ENCODE assay signal across 9 cellular contexts in the genomic region with DNA sequence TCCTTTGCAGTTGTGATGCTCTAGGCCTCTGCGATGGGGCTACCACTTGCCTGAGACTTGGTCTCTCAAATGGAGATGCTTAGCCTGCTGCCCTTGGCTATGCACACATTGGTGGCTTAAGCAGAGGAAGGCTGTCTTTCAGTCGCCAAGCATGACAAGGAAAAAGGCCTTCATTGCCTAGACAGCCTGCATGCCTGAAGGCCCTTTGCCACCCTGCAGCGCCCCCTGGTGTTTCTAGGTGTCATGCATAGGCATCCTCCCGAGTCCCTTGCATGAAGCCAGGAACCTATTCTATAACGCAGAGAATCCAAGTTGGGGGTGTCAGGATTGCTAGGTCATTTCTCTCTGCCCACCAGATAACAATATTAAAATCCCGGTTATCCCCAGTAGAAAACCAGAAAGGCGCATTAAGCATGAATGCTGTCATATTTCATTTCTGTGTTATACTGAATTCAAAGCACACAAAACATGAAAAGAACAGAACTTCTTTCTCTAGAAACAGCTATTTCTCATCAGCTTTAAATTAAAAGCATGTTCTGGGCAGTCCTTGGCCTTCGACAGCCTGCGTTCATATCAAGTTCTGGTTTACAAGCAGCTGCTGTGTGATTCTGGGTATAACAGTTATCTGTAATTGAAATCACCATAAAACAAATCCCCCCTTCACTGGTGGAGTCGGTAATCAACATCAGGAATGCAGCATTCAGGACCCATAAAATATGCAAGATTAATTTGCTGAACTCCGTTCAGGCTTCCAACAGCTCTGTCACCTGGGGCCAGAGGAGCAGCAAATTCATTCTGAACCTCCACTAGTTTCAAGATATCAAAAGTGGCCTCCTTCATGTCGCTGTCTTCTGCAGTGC. TPM values are rescaled to one million over a fixed set of nuclear protein-coding genes. Genes with fewer than 3 reads are reported as not detected.
DNase-seq lines count a peak whose midpoint lies in the region; ATAC-seq and TF ChIP-seq lines count a peak whose summit lies in the region.
"Had no signal": no experiment of that assay in that cellular context is flagged by ENCODE, and none has a peak within 500 bp of the region (broad histone marks: within the 10 kb centered on the region; RNA-seq: fewer than 3 reads in every experiment).

No MANE protein-coding gene starts in this region.

- H3K27ac Mint-ChIP-seq in activated CD8-positive, alpha-beta memory T cell treated with anti-CD3 and anti-CD28 coated beads, Interleukin-2, amount 10 ng/mL, durations not matched to agents 7 days and 5 days = no peak overlapping the region

- no peak overlapping the region for H4K12ac ChIP-seq in trophoblast cell (ENCODE audit: low read depth, low read length)

- H2BK12ac ChIP-seq in trophoblast cell (ENCODE audit: low read length) = no peak overlapping the region

- DNase-seq in C1 segment of cervical spinal cord (lab: John Stamatoyannopoulos, UW) = peak in 12 of 14 donors; percentile 2 to 63 (median 34)
- DNase-seq in NCI-H510A treated with DMSO at 0.1 percent for 48 hours (lab: John Stamatoyannopoulos, UW) = peak; percentile 25
- DNase-seq in activated CD8-positive, alpha-beta memory T cell treated with anti-CD3 and anti-CD28 coated beads, Interleukin-2, amount 10 ng/mL, durations not matched to agents 7 days and 5 days = peak; percentile 66
- peak in 1 of 2 donors; percentile 15 for DNase-seq in foreskin keratinocyte
- peak; percentile 53 to 84 for DNase-seq in trophoblast cell
- DNase-seq in DMS79 treated with DMSO at 0.1 percent for 48 hours (lab: John Stamatoyannopoulos, UW) = no peak

- H3K36me3 ChIP-seq in trophoblast cell (ENCODE audit: control insufficient read depth in 1 of 2, insufficient read depth in 2 of 2, low read length in 2 of 2) = no peaks in the 10 kb centered on the region

- peak overlapping the region; percentile 61 for H4K91ac ChIP-seq in trophoblast cell (ENCODE audit: low read depth, low read length)

- no peaks in the 10 kb centered on the region for H3K4me1 Mint-ChIP-seq in activated CD8-positive, alpha-beta memory T cell treated with anti-CD3 and anti-CD28 coated beads, Interleukin-2, amount 10 ng/mL, durations not matched to agents 7 days and 5 days

- H3K4me1 ChIP-seq in foreskin keratinocyte (no peaks in the 10 kb centered on the region), trophoblast cell (ENCODE audit: control insufficient read depth in 1 of 2, insufficient read depth in 2 of 2, low read length in 2 of 2) (peaks cover 2 to 3% of the 10 kb centered on the region in 2 experiments)

- H3K36me3 Mint-ChIP-seq in activated CD8-positive, alpha-beta memory T cell treated with anti-CD3 and anti-CD28 coated beads, Interleukin-2, amount 10 ng/mL, durations not matched to agents 7 days and 5 days = no peaks in the 10 kb centered on the region

- TF ChIP-seq CTCF in foreskin keratinocyte (conservative IDR thresholded peaks at IDR 0.05) = peak; percentile 64

- no peak overlapping the region for H3K4me3 ChIP-seq in trophoblast cell (ENCODE audit: low read depth, low read length)

- no peaks in the 10 kb centered on the region for H3K79me2 ChIP-seq in trophoblast cell (ENCODE audit: control insufficient read depth, insufficient read depth, low read length, poor library complexity)

- no peak overlapping the region for H2BK120ac ChIP-seq in trophoblast cell (ENCODE audit: insufficient read depth, low read length, poor library complexity)

- H3K27me3 Mint-ChIP-seq in activated CD8-positive, alpha-beta memory T cell treated with anti-CD3 and anti-CD28 coated beads, Interleukin-2, amount 10 ng/mL, durations not matched to agents 7 days and 5 days = peaks cover 3% of the 10 kb centered on the region

- no peaks in the 10 kb centered on the region for H3K9me3 ChIP-seq in trophoblast cell (ENCODE audit: insufficient read depth, low read depth, low read length)

- no peak overlapping the region for H3K18ac ChIP-seq in trophoblast cell (ENCODE audit: low read length)

- no peak overlapping the region for H2AFZ ChIP-seq in trophoblast cell (ENCODE audit: insufficient read depth, low read length, poor library complexity)

- no peak overlapping the region for H3K23ac ChIP-seq in trophoblast cell (ENCODE audit: low read length)

- no peak overlapping the region for H3K4me3 Mint-ChIP-seq in activated CD8-positive, alpha-beta memory T cell treated with anti-CD3 and anti-CD28 coated beads, Interleukin-2, amount 10 ng/mL, durations not matched to agents 7 days and 5 days

- CTCF ChIA-PET in activated CD8-positive, alpha-beta memory T cell treated with anti-CD3 and anti-CD28 coated beads, Interleukin-2, amount 10 ng/mL, durations not matched to agents 7 days and 5 days (lab: Charles Lee) = no interaction called here

- H3K14ac ChIP-seq in trophoblast cell (ENCODE audit: low read length) = no peak overlapping the region

- no CpG with 5 or more reads among the region's 12 CpGs for WGBS in trophoblast cell (ENCODE audit: extremely low coverage, insufficient coverage, insufficient read length)

- H2BK5ac ChIP-seq in trophoblast cell (ENCODE audit: low read depth, low read length, poor library complexity) = no peak overlapping the region

- H4K8ac ChIP-seq in trophoblast cell (ENCODE audit: low read depth, low read length) = no peak overlapping the region

- no peak overlapping the region for H2AK5ac ChIP-seq in trophoblast cell (ENCODE audit: low read length)

- H3K9me3 Mint-ChIP-seq in activated CD8-positive, alpha-beta memory T cell treated with anti-CD3 and anti-CD28 coated beads, Interleukin-2, amount 10 ng/mL, durations not matched to agents 7 days and 5 days (ENCODE audit: low read depth) = no peaks in the 10 kb centered on the region

- H3K27me3 ChIP-seq in foreskin keratinocyte (no peaks in the 10 kb centered on the region), trophoblast cell (ENCODE audit: insufficient read depth, low read length) (no peaks in the 10 kb centered on the region)

- H3K9ac ChIP-seq in trophoblast cell (ENCODE audit: low read length) = no peak overlapping the region

- ATAC-seq in GM18519 (IDR thresholded peaks at IDR 0.05; ENCODE audit: low FRiP score, unreplicated experiment) = peak; percentile 73
- peak; percentile 94 for ATAC-seq in HG03159 (IDR thresholded peaks at IDR 0.05; ENCODE audit: unreplicated experiment)
- ATAC-seq in activated CD8-positive, alpha-beta memory T cell treated with anti-CD3 and anti-CD28 coated beads, Interleukin-2, amount 10 ng/mL, durations not matched to agents 7 days and 5 days = no peak
- peak; percentile 70 for ATAC-seq in foreskin keratinocyte

- H3K27ac ChIP-seq in foreskin keratinocyte (no peak overlapping the region), trophoblast cell (ENCODE audit: low read depth, low read length) (no peak overlapping the region)

- no peak overlapping the region for H3K4me2 ChIP-seq in trophoblast cell (ENCODE audit: low read length)

- H3K4ac ChIP-seq in trophoblast cell (ENCODE audit: low read depth, low read length) = no peak overlapping the region

- no peaks in the 10 kb centered on the region for H3K79me1 ChIP-seq in trophoblast cell (ENCODE audit: low read length)

RNA-seq across cellular contexts. Expression of a gene that starts 59.7 kb away (rescaled TPM):
- not detected for total RNA-seq in activated CD8-positive, alpha-beta memory T cell treated with anti-CD3 and anti-CD28 coated beads, Interleukin-2, amount 10 ng/mL, durations not matched to agents 7 days and 5 days
- total RNA-seq in foreskin keratinocyte = not detected in 2 replicates
- not detected in 2 replicates for polyA plus RNA-seq in foreskin keratinocyte
- polyA plus RNA-seq in trophoblast cell (2013) = 0.04 and 0.07 TPM in 2 replicates
- total RNA-seq: skeletal muscle tissue had no signal
